8 cellular contexts compared by ENCODE assay signal in genomic region chr11:6320411-6321207, GRCh38. TPM values are rescaled to one million over a fixed set of nuclear protein-coding genes. Genes with fewer than 3 reads are reported as not detected.
DNase-seq lines count a peak whose midpoint lies in the region; TF ChIP-seq lines count a peak whose summit lies in the region.

CAVIN3 (minus strand) TSS chr11:6320501; CDS start chr11:6320476, 25 bp downstream.

- H3K27ac Mint-ChIP-seq in MCF 10A (ENCODE audit: low read depth, unreplicated experiment): peak within 1 kb of the TSS; percentile 97

- H3K4me3 ChIP-seq in H7 (ENCODE audit: insufficient read depth, low read depth, low read length): peak within 1 kb of the TSS; percentile 86
- peak within 1 kb of the TSS; percentile 21 to 59 (median 40) for H3K4me3 ChIP-seq in Peyer's patch

- POLR2A ChIA-PET in MCF 10A (lab: Yijun Ruan, JAX): interaction anchor here (0.6 to 6.3 kb wide), 25 partner anchors 13 to 1717 kb away, joined by 3 to 59 read pairs (median 4); partner anchors contain the start of genes ARFIP2, FHIP1B, SMPD1 and TAF10

- H3K27me3 ChIP-seq in H7 (ENCODE audit: control insufficient read depth, insufficient read depth, low read length) (no peaks in the 10 kb centered on the region), Peyer's patch (no peaks in the 10 kb centered on the region)

- intact Hi-C loops in MCF 10A (cut with micrococcal nuclease): loop anchor here (1.0 kb wide), 1 partner anchor 86 kb away; the partner anchor contains the start of gene FHIP1B

- DNase-seq in ELF-1 (ENCODE audit: low read depth, low spot score): peak; percentile 92
- DNase-seq in H7: peak; percentile 83
- DNase-seq in Peyer's patch: peak; percentile 34 to 67 (median 67)
- DNase-seq in MCF 10A (ENCODE audit: unreplicated experiment): peak; percentile 89
- DNase-seq in iPS-NIHi11 (ENCODE audit: low spot score): peak; percentile 69
- DNase-seq in stimulated activated CD4-positive, alpha-beta T cell treated with anti-CD3 and anti-CD28 coated beads, Interleukin-15, amount 100 ng/mL, for 24 hours: peak; percentile 93
- DNase-seq in NCI-H446 (lab: John Stamatoyannopoulos, UW): no peak
- DNase-seq in NCI-H2196 (lab: John Stamatoyannopoulos, UW; ENCODE audit: unreplicated experiment): no peak

- peaks cover 0 to 7% (median 0%) of the 10 kb centered on the region in 4 donors for H3K4me1 ChIP-seq in Peyer's patch

- H3K9me3 ChIP-seq in Peyer's patch: no peaks in the 10 kb centered on the region

- peak within 1 kb of the TSS; percentile 77 to 95 (median 84) for H3K27ac ChIP-seq in Peyer's patch

- no peaks in the 10 kb centered on the region for H3K27me3 Mint-ChIP-seq in MCF 10A (ENCODE audit: insufficient read depth, unreplicated experiment)

- H3K36me3 Mint-ChIP-seq in MCF 10A (ENCODE audit: insufficient read depth, unreplicated experiment): peaks cover 7% of the 10 kb centered on the region

- H3K9me3 Mint-ChIP-seq in MCF 10A (ENCODE audit: unreplicated experiment): no peaks in the 10 kb centered on the region

- TF ChIP-seq CTCF in Peyer's patch (IDR thresholded peaks at IDR 0.05) (no peak), MCF 10A (IDR thresholded peaks at IDR 0.05; ENCODE audit: unreplicated experiment) (no peak)

- no TSS peak for BruUV-seq in MCF 10A (replicated peaks; lab: Mats Ljungman, UMichigan)

- H3K4me3 Mint-ChIP-seq in MCF 10A (ENCODE audit: unreplicated experiment): peak within 1 kb of the TSS; percentile 86

- H3K36me3 ChIP-seq in H7 (replicated peaks; ENCODE audit: control insufficient read depth, insufficient read depth, low read length) (no peaks in the 10 kb centered on the region), Peyer's patch (no peaks in the 10 kb centered on the region)

- peak in 1 of 2 donors; percentile 8 for TF ChIP-seq POLR2A in Peyer's patch (IDR thresholded peaks at IDR 0.05)

- H3K4me1 Mint-ChIP-seq in MCF 10A (ENCODE audit: insufficient read depth, unreplicated experiment): peaks cover 36% of the 10 kb centered on the region

- CTCF ChIA-PET in MCF 10A (lab: Yijun Ruan, JAX): interaction anchor here (0.6 to 17.9 kb wide), 18 partner anchors 9 to 297 kb away, joined by 3 to 185 read pairs (median 4); no protein-coding TSS in a partner anchor

RNA-seq across cellular contexts. Expression of gene CAVIN3, which starts in this region (rescaled TPM):
- 93.4 and 179 TPM in 2 replicates for total RNA-seq in H7 (2014; rRNA removed; shearing (Covaris generic))
- total RNA-seq in Peyer's patch (10 to 100 TPM in 3 of 4 donors, 1 to 10 TPM in 1; 6.5 to 40.4 (median 17.2) TPM), MCF 10A (2022) (69.9 and 89.5 TPM in 2 replicates)

Comparison
In these comparisons a context has a peak if more than half of its experiments do, and no peak if none do; other contexts are left out.
1. DNase-seq: peak in ELF-1 (single experiment), H7 (single experiment), Peyer's patch (3 of 3), MCF 10A (single experiment), iPS-NIHi11 (single experiment) and stimulated activated CD4-positive, alpha-beta T cell treated with anti-CD3 and anti-CD28 coated beads, Interleukin-15, amount 100 ng/mL, for 24 hours (single experiment); none in NCI-H446 (0 of 2) and NCI-H2196 (single experiment).